Comparison of ENCODE assay signal across 11 cellular contexts in genomic region chr11:72719144-72719543, GRCh38. TPM values are rescaled to one million over a fixed set of nuclear protein-coding genes. Genes with fewer than 3 reads are reported as not detected.
DNase-seq lines count a peak whose midpoint lies in the region; ATAC-seq and TF ChIP-seq lines count a peak whose summit lies in the region.
"Had no signal": no experiment of that assay in that cellular context is flagged by ENCODE, and none has a peak within 500 bp of the region (broad histone marks: within the 10 kb centered on the region; RNA-seq: fewer than 3 reads in every experiment).

No MANE protein-coding gene starts in this region.

- no peak overlapping the region for H3K27ac Mint-ChIP-seq in activated CD4-positive, alpha-beta T cell treated with anti-CD3 and anti-CD28 coated beads, Interleukin-2, amount 10 ng/mL, durations not matched to agents 7 days and 5 days
- peak overlapping the region; percentile 94 for H3K27ac Mint-ChIP-seq in activated T-helper 17 cell treated with anti-CD3 and anti-CD28 coated beads, Interleukin-2, amount 50 U/mL, for 72 hours
- peak overlapping the region; percentile 95 for H3K27ac Mint-ChIP-seq in stimulated activated effector memory CD8-positive, alpha-beta T cell treated with anti-CD3 and anti-CD28 coated beads, Interleukin-12 subunit alpha, Interleukin-12 subunit beta, amount 100 ng/mL, for 72 hours

- no peak for DNase-seq in activated CD4-positive, alpha-beta T cell treated with anti-CD3 and anti-CD28 coated beads, Interleukin-2, amount 10 ng/mL, durations not matched to agents 7 days and 5 days
- no peak for DNase-seq in activated CD4-positive, alpha-beta T cell treated with anti-CD3 and anti-CD28 coated beads for 48 hours
- DNase-seq in right atrium auricular region (ENCODE audit: low spot score) (no peak), trophoblast cell (no peak)
- DNase-seq in stimulated activated effector memory CD8-positive, alpha-beta T cell treated with anti-CD3 and anti-CD28 coated beads, Interleukin-12 subunit alpha, Interleukin-12 subunit beta, amount 100 ng/mL, for 72 hours (ENCODE audit: low spot score in 2 of 2): no peak
- DNase-seq: ACHN; activated CD4-positive, alpha-beta T cell treated with anti-CD3 and anti-CD28 coated beads, Interleukin-2, amount 50 U/mL, for 1 hour; NCI-H748 treated with DMSO at 0.1 percent for 48 hours had no signal

- no peak overlapping the region for H4K8ac ChIP-seq in trophoblast cell (ENCODE audit: low read depth, low read length)

- H2BK120ac ChIP-seq in trophoblast cell (ENCODE audit: insufficient read depth, low read length, poor library complexity): no peak overlapping the region

- H3K79me1 ChIP-seq in trophoblast cell (ENCODE audit: low read length): peaks cover 10% of the 10 kb centered on the region

- H3K23ac ChIP-seq in trophoblast cell (ENCODE audit: low read length): no peak overlapping the region

- H3K79me2 ChIP-seq in trophoblast cell (ENCODE audit: control insufficient read depth, insufficient read depth, low read length, poor library complexity): peaks cover 1% of the 10 kb centered on the region

- H3K9me3 Mint-ChIP-seq in activated CD4-positive, alpha-beta T cell treated with anti-CD3 and anti-CD28 coated beads, Interleukin-2, amount 10 ng/mL, durations not matched to agents 7 days and 5 days: no peaks in the 10 kb centered on the region
- H3K9me3 Mint-ChIP-seq in activated T-helper 17 cell treated with anti-CD3 and anti-CD28 coated beads, Interleukin-2, amount 50 U/mL, for 72 hours: no peaks in the 10 kb centered on the region
- no peaks in the 10 kb centered on the region for H3K9me3 Mint-ChIP-seq in stimulated activated effector memory CD8-positive, alpha-beta T cell treated with anti-CD3 and anti-CD28 coated beads, Interleukin-12 subunit alpha, Interleukin-12 subunit beta, amount 100 ng/mL, for 72 hours

- H3K27me3 Mint-ChIP-seq in activated CD4-positive, alpha-beta T cell treated with anti-CD3 and anti-CD28 coated beads, Interleukin-2, amount 10 ng/mL, durations not matched to agents 7 days and 5 days: no peaks in the 10 kb centered on the region
- H3K27me3 Mint-ChIP-seq in activated T-helper 17 cell treated with anti-CD3 and anti-CD28 coated beads, Interleukin-2, amount 50 U/mL, for 72 hours: no peaks in the 10 kb centered on the region

- H3K9ac ChIP-seq in trophoblast cell (ENCODE audit: low read length): no peak overlapping the region

- H3K18ac ChIP-seq in trophoblast cell (ENCODE audit: low read length): no peak overlapping the region

- no peak overlapping the region for H3K4ac ChIP-seq in trophoblast cell (ENCODE audit: low read depth, low read length)

- peak overlapping the region; percentile 86 for H3K4me3 Mint-ChIP-seq in activated CD4-positive, alpha-beta T cell treated with anti-CD3 and anti-CD28 coated beads, Interleukin-2, amount 10 ng/mL, durations not matched to agents 7 days and 5 days
- peak overlapping the region; percentile 95 for H3K4me3 Mint-ChIP-seq in activated T-helper 17 cell treated with anti-CD3 and anti-CD28 coated beads, Interleukin-2, amount 50 U/mL, for 72 hours
- H3K4me3 Mint-ChIP-seq in stimulated activated effector memory CD8-positive, alpha-beta T cell treated with anti-CD3 and anti-CD28 coated beads, Interleukin-12 subunit alpha, Interleukin-12 subunit beta, amount 100 ng/mL, for 72 hours: peak overlapping the region; percentile 93

- H3K36me3 ChIP-seq in right atrium auricular region (peaks cover 8% of the 10 kb centered on the region), trophoblast cell (ENCODE audit: control insufficient read depth in 1 of 2, insufficient read depth in 2 of 2, low read length in 2 of 2) (no peaks in the 10 kb centered on the region)

- H3K4me1 ChIP-seq in right atrium auricular region: peaks cover 3 to 77% of the 10 kb centered on the region in 2 donors
- H3K4me1 ChIP-seq in trophoblast cell (ENCODE audit: control insufficient read depth in 1 of 2, insufficient read depth in 2 of 2, low read length in 2 of 2): peaks cover 19 to 26% of the 10 kb centered on the region in 2 experiments

- ATAC-seq in activated T-helper 17 cell treated with anti-CD3 and anti-CD28 coated beads, Interleukin-2, amount 50 U/mL, for 72 hours (replicated peaks): peak; percentile 9
- ATAC-seq in stimulated activated effector memory CD8-positive, alpha-beta T cell treated with anti-CD3 and anti-CD28 coated beads, Interleukin-12 subunit alpha, Interleukin-12 subunit beta, amount 100 ng/mL, for 72 hours: peak; percentile 20
- no peak for ATAC-seq in HG02678 (IDR thresholded peaks at IDR 0.05; ENCODE audit: unreplicated experiment)
- no peak for ATAC-seq in HG03442 (IDR thresholded peaks at IDR 0.05; ENCODE audit: unreplicated experiment)

- no peaks in the 10 kb centered on the region for H3K27me3 ChIP-seq in right atrium auricular region
- no peaks in the 10 kb centered on the region for H3K27me3 ChIP-seq in trophoblast cell (ENCODE audit: insufficient read depth, low read length)

- no peak overlapping the region for H4K12ac ChIP-seq in trophoblast cell (ENCODE audit: low read depth, low read length)

- H3K27ac ChIP-seq in right atrium auricular region: peak overlapping the region; percentile 92 to 94
- H3K27ac ChIP-seq in trophoblast cell (ENCODE audit: low read depth, low read length): no peak overlapping the region

- TF ChIP-seq CTCF in right atrium auricular region (IDR thresholded peaks at IDR 0.05): no peak

- H3K9me3 ChIP-seq in right atrium auricular region (no peaks in the 10 kb centered on the region), trophoblast cell (ENCODE audit: insufficient read depth, low read depth, low read length) (peaks cover 2% of the 10 kb centered on the region)

- H2AK5ac ChIP-seq in trophoblast cell (ENCODE audit: low read length): no peak overlapping the region

- WGBS in trophoblast cell (ENCODE audit: extremely low coverage, insufficient coverage, insufficient read length): no CpG with 5 or more reads among the region's 2 CpGs

- no peak overlapping the region for H3K14ac ChIP-seq in trophoblast cell (ENCODE audit: low read length)

- no peak overlapping the region for H2BK5ac ChIP-seq in trophoblast cell (ENCODE audit: low read depth, low read length, poor library complexity)

- peaks cover 56% of the 10 kb centered on the region for H3K4me1 Mint-ChIP-seq in activated CD4-positive, alpha-beta T cell treated with anti-CD3 and anti-CD28 coated beads, Interleukin-2, amount 10 ng/mL, durations not matched to agents 7 days and 5 days
- H3K4me1 Mint-ChIP-seq in activated T-helper 17 cell treated with anti-CD3 and anti-CD28 coated beads, Interleukin-2, amount 50 U/mL, for 72 hours: peaks cover 35% of the 10 kb centered on the region
- H3K4me1 Mint-ChIP-seq in stimulated activated effector memory CD8-positive, alpha-beta T cell treated with anti-CD3 and anti-CD28 coated beads, Interleukin-12 subunit alpha, Interleukin-12 subunit beta, amount 100 ng/mL, for 72 hours: peaks cover 74% of the 10 kb centered on the region

- POLR2A ChIA-PET in activated CD4-positive, alpha-beta T cell treated with anti-CD3 and anti-CD28 coated beads, Interleukin-2, amount 10 ng/mL, durations not matched to agents 7 days and 5 days (lab: Charles Lee): no interaction called here

- peaks cover 13% of the 10 kb centered on the region for H3K36me3 Mint-ChIP-seq in activated CD4-positive, alpha-beta T cell treated with anti-CD3 and anti-CD28 coated beads, Interleukin-2, amount 10 ng/mL, durations not matched to agents 7 days and 5 days (ENCODE audit: low read depth)
- peaks cover 74% of the 10 kb centered on the region for H3K36me3 Mint-ChIP-seq in activated T-helper 17 cell treated with anti-CD3 and anti-CD28 coated beads, Interleukin-2, amount 50 U/mL, for 72 hours (ENCODE audit: low read depth)
- peaks cover 66% of the 10 kb centered on the region for H3K36me3 Mint-ChIP-seq in stimulated activated effector memory CD8-positive, alpha-beta T cell treated with anti-CD3 and anti-CD28 coated beads, Interleukin-12 subunit alpha, Interleukin-12 subunit beta, amount 100 ng/mL, for 72 hours

- no peak overlapping the region for H2BK12ac ChIP-seq in trophoblast cell (ENCODE audit: low read length)

- no peak overlapping the region for H3K4me3 ChIP-seq in right atrium auricular region
- H3K4me3 ChIP-seq in trophoblast cell (ENCODE audit: low read depth, low read length): no peak overlapping the region

- no peak overlapping the region for H2AFZ ChIP-seq in trophoblast cell (ENCODE audit: insufficient read depth, low read length, poor library complexity)

- CTCF ChIA-PET in activated CD4-positive, alpha-beta T cell treated with anti-CD3 and anti-CD28 coated beads, Interleukin-2, amount 10 ng/mL, durations not matched to agents 7 days and 5 days (lab: Charles Lee): interaction anchor here (1.1 kb wide), 1 partner anchor 94 kb away, joined by 3 read pairs; no protein-coding TSS in a partner anchor

- no peak overlapping the region for H4K91ac ChIP-seq in trophoblast cell (ENCODE audit: low read depth, low read length)

- no peak overlapping the region for H3K4me2 ChIP-seq in trophoblast cell (ENCODE audit: low read length)

RNA-seq across cellular contexts. Expression of gene ARAP1, which starts 33.1 kb away (rescaled TPM):
- 100 to 1,000 TPM in 1 of 2 experiments, 10 to 100 TPM in 1; 83.6 to 101 TPM for total RNA-seq in activated CD4-positive, alpha-beta T cell treated with anti-CD3 and anti-CD28 coated beads, Interleukin-2, amount 10 ng/mL, durations not matched to agents 7 days and 5 days
- total RNA-seq in activated T-helper 17 cell treated with anti-CD3 and anti-CD28 coated beads, Interleukin-2, amount 50 U/mL, for 72 hours: 100 to 1,000 TPM in 1 of 2 donors, 10 to 100 TPM in 1; 98.0 to 216 TPM
- total RNA-seq in right atrium auricular region: 10 to 100 TPM; 74.0 to 83.8 TPM
- polyA plus RNA-seq in trophoblast cell (2013): 11.8 and 12.4 TPM in 2 replicates

RNA-seq across cellular contexts. Expression of gene PDE2A, which starts 44.9 kb away (rescaled TPM):
- under 1 TPM; 0.40 to 0.48 TPM for total RNA-seq in activated CD4-positive, alpha-beta T cell treated with anti-CD3 and anti-CD28 coated beads, Interleukin-2, amount 10 ng/mL, durations not matched to agents 7 days and 5 days
- total RNA-seq in activated T-helper 17 cell treated with anti-CD3 and anti-CD28 coated beads, Interleukin-2, amount 50 U/mL, for 72 hours: 1 to 10 TPM; 1.7 to 3.6 TPM
- total RNA-seq in right atrium auricular region: 10 to 100 TPM; 23.1 to 34.2 TPM
- polyA plus RNA-seq in trophoblast cell (2013): 1.8 and 2.1 TPM in 2 replicates

Comparison
In these comparisons a context has a peak if more than half of its experiments do, and no peak if none do; other contexts are left out.
1. ATAC-seq: peak in activated T-helper 17 cell treated with anti-CD3 and anti-CD28 coated beads, Interleukin-2, amount 50 U/mL, for 72 hours (single experiment) and stimulated activated effector memory CD8-positive, alpha-beta T cell treated with anti-CD3 and anti-CD28 coated beads, Interleukin-12 subunit alpha, Interleukin-12 subunit beta, amount 100 ng/mL, for 72 hours (single experiment); none in HG02678 (single experiment) and HG03442 (single experiment).
2. RNA of gene PDE2A, which starts 44.9 kb away (total RNA-seq): 23.1 to 34.2 TPM in right atrium auricular region; 1.7 to 3.6 TPM in activated T-helper 17 cell treated with anti-CD3 and anti-CD28 coated beads, Interleukin-2, amount 50 U/mL, for 72 hours and 0.40 to 0.48 TPM in activated CD4-positive, alpha-beta T cell treated with anti-CD3 and anti-CD28 coated beads, Interleukin-2, amount 10 ng/mL, durations not matched to agents 7 days and 5 days; every median in the first group is over 4 times any median in the second.
3. Peak in every context shown above with its lines, with median percentiles within 50 percentile points of each other: H3K4me3 Mint-ChIP-seq.